ENCODE assay signal across 21 cellular contexts in the genomic region with DNA sequence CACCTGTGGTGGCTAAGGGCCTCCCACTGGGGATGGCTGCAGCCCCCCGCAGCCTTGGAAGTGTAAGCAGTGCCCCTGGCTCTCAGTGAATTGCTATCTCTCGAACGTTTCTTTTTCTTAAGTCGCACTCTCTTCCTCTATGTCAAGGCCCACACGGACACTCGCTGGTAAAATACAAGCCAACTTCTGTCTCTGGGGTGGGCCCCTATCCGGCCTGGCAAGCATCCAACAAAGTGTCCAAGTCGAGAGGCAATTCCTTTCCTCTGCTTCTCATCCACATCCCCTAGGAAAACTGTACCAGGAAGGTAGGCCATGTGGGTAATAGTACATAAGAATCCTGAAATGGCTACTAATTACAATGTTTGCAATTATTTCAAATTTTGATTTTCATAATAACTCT.
"Had no signal": no experiment of that assay in that cellular context is flagged by ENCODE, and none has a peak within 500 bp of the region (broad histone marks: within the 10 kb centered on the region; RNA-seq: fewer than 3 reads in every experiment).

No MANE protein-coding gene starts in this region.

- H3K9me3 Mint-ChIP-seq: memory B cell, natural killer cell had no signal

- H3K36me3 Mint-ChIP-seq: memory B cell; mesothelial cell of epicardium; natural killer cell; stimulated activated memory B cell treated with anti-CD40 and anti-IgM and Interleukin-4, amounts not matched to agents 10 μg/mL and 1 μg/mL and 100 μg/mL, for 72 hours had no signal

- H3K27ac Mint-ChIP-seq: effector memory CD8-positive, alpha-beta T cell; memory B cell; mesothelial cell of epicardium; natural killer cell; stimulated activated memory B cell treated with anti-CD40 and anti-IgM and Interleukin-4, amounts not matched to agents 10 μg/mL and 1 μg/mL and 100 μg/mL, for 72 hours; stimulated activated naive CD8-positive, alpha-beta T cell treated with anti-CD3 and anti-CD28 coated beads, Interleukin-15, Interleukin-2, amounts not matched to agents 100 ng/mL and 50 ng/mL, for 24 hours had no signal

- H3K9me3 ChIP-seq: lower lobe of right lung, prostate gland, spleen, tibial artery, upper lobe of left lung, uterus had no signal

- H2AFZ ChIP-seq: parathyroid adenoma had no signal

- ATAC-seq: effector memory CD8-positive, alpha-beta T cell; foreskin keratinocyte; left lobe of liver; lower lobe of right lung; natural killer cell; sciatic nerve; stimulated activated memory B cell treated with anti-CD40 and anti-IgM and Interleukin-4, amounts not matched to agents 10 μg/mL and 1 μg/mL and 100 μg/mL, for 72 hours had no signal

- H3K27ac ChIP-seq: esophagus squamous epithelium, foreskin keratinocyte, lower lobe of right lung, parathyroid adenoma, prostate gland, spleen, tibial artery, upper lobe of left lung, uterus had no signal

- H3K4me1 Mint-ChIP-seq: memory B cell; stimulated activated memory B cell treated with anti-CD40 and anti-IgM and Interleukin-4, amounts not matched to agents 10 μg/mL and 1 μg/mL and 100 μg/mL, for 72 hours had no signal

- H3K36me3 ChIP-seq: esophagus squamous epithelium, lower lobe of right lung, prostate gland, spleen, tibial artery, upper lobe of left lung, uterus had no signal

- H3K4me3 ChIP-seq: esophagus squamous epithelium, lower lobe of right lung, prostate gland, spleen, tibial artery, upper lobe of left lung, uterus had no signal

- H3K9ac ChIP-seq: parathyroid adenoma had no signal

- H3K27me3 ChIP-seq: esophagus squamous epithelium, foreskin keratinocyte, upper lobe of left lung, uterus had no signal

- H3K79me2 ChIP-seq: parathyroid adenoma had no signal

- DNase-seq: effector memory CD8-positive, alpha-beta T cell; esophagus squamous epithelium; foreskin keratinocyte; hippocampal formation; lower lobe of right lung; natural killer cell; spleen; stimulated activated CD4-positive, alpha-beta T cell treated with anti-CD3 and anti-CD28 coated beads, Interleukin-15, amount 100 ng/mL, for 24 hours; stimulated activated CD4-positive, alpha-beta T cell treated with anti-CD3 and anti-CD28 coated beads, Interleukin-1b, Interleukin-23, amount 100 ng/mL, for 48 hours; stimulated activated CD4-positive, alpha-beta T cell treated with anti-CD3 and anti-CD28 coated beads, Interleukin-4, amount 100 ng/mL, for 24 hours; tibial artery; upper lobe of left lung; uterus had no signal

- H3K4me3 Mint-ChIP-seq: effector memory CD8-positive, alpha-beta T cell; memory B cell; mesothelial cell of epicardium; natural killer cell; stimulated activated memory B cell treated with anti-CD40 and anti-IgM and Interleukin-4, amounts not matched to agents 10 μg/mL and 1 μg/mL and 100 μg/mL, for 72 hours; stimulated activated naive CD8-positive, alpha-beta T cell treated with anti-CD3 and anti-CD28 coated beads, Interleukin-15, Interleukin-2, amounts not matched to agents 100 ng/mL and 50 ng/mL, for 24 hours had no signal

- H3K4me1 ChIP-seq: esophagus squamous epithelium, foreskin keratinocyte, lower lobe of right lung, parathyroid adenoma, prostate gland, spleen, tibial artery, upper lobe of left lung, uterus had no signal
